Comparison of ENCODE assay signal across 19 cellular contexts in the genomic region with DNA sequence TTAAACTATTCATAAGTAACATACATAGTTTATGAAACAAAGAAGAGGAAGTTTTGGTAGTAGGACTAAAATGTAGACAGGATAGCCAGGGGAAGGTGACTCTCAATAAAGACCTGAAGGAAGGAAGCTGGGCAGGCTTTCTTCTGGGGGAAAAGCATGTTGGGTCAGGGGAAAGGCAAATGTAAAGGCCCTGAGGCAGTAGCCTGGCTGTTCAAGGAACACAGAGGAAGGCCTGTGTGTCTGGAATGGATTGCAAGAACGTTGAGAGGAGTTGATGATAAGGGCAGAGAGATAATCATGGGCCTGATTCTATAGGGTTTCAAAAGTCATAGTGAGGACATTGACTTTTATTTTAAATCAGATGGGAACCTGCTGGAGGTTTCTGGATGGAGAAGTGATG.
"Had no signal": no experiment of that assay in that cellular context is flagged by ENCODE, and none has a peak within 500 bp of the region (broad histone marks: within the 10 kb centered on the region; RNA-seq: fewer than 3 reads in every experiment).

No MANE protein-coding gene starts in this region.

- H3K79me2 ChIP-seq: hepatocyte had no signal

- H3K36me3 ChIP-seq: esophagus squamous epithelium, gastroesophageal sphincter, heart left ventricle, left lung, lower lobe of right lung had no signal

- H3K4me1 ChIP-seq: esophagus squamous epithelium, left lung, lower lobe of right lung had no signal

- H3K4me2 ChIP-seq: hepatocyte had no signal

- H3K4me3 ChIP-seq: coronary artery, dorsolateral prefrontal cortex, esophagus squamous epithelium, gastroesophageal sphincter, heart left ventricle, hepatocyte, left lung, lower lobe of right lung, mucosa of descending colon had no signal

- H2AFZ ChIP-seq: hepatocyte had no signal

- H3K27ac ChIP-seq: coronary artery, dorsolateral prefrontal cortex, esophagus squamous epithelium, gastroesophageal sphincter, heart left ventricle, hepatocyte, left lung, lower lobe of right lung had no signal

- DNase-seq: dermis blood vessel endothelial cell; dorsolateral prefrontal cortex; effector CD4-positive, alpha-beta T cell; effector memory CD4-positive, alpha-beta T cell; esophagus squamous epithelium; foreskin fibroblast; heart left ventricle; hypothalamus; immature natural killer cell; left cardiac atrium; left lung; left ventricle myocardium superior; lower lobe of right lung; mesenchymal stem cell; mucosa of descending colon; naive B cell had no signal

- H3K27me3 ChIP-seq: dorsolateral prefrontal cortex, esophagus squamous epithelium, gastroesophageal sphincter, heart left ventricle, hepatocyte, left lung had no signal

- H3K9me3 ChIP-seq: esophagus squamous epithelium, gastroesophageal sphincter, heart left ventricle, left lung, lower lobe of right lung, mucosa of descending colon had no signal
